ENCODE assay signal across 11 cellular contexts in the genomic region with DNA sequence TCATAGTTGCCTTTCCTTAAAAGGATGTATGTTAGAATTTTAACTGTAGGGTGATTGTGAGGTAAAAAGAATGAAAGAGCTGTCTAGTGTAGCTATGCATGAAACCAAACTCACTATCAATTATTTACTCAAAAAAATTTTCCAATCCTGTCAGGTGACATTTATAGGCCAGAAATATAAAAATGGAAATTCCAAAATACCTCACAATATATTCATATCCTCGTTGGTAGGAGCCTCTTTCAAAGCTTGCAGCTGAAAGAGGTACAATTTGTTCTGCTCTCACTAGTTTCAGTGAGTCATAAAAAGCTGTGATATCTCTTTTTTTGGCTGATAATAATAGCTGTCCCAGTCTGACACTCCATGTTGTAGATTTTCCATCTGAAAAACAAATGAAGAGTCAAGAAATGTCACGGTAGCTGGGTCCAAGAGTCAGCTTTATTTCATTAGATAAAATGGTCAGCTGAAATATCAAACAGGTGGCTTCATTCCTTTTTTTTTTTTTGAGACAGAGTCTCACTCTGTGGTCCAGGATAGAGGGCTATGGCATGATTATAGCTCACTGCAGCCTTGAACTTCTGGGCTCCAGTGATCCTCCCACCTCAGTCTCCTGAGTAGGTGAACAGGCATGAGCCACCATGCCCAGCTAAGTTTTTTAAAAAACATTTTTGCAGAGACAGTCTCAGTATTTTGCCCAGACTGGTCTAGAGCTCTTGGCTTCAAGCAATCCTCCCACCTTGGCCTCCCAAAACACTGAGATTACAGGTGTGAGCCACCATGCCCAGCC. TPM values are rescaled to one million over a fixed set of nuclear protein-coding genes. Genes with fewer than 3 reads are reported as not detected.
A peak's percentile ranks its signal among the peaks of the same experiment; 100 is the strongest.
DNase-seq lines count a peak whose midpoint lies in the region; ATAC-seq, FAIRE-seq and TF ChIP-seq lines count a peak whose summit lies in the region.
"Had no signal": no experiment of that assay in that cellular context is flagged by ENCODE, and none has a peak within 500 bp of the region (broad histone marks: within the 10 kb centered on the region; RNA-seq: fewer than 3 reads in every experiment).

No MANE protein-coding gene starts in this region.

- H3K4me1 ChIP-seq in endothelial cell of umbilical vein (ENCODE audit: control insufficient read depth, extremely low read depth, insufficient read depth, low read length): peaks cover 10% of the 10 kb centered on the region

- dilution Hi-C loops in endothelial cell of umbilical vein (cut with MboI; ENCODE audit: extremely low pct_ligation_motif_present, low sequenced_read_pairs): no loop called here

- peak; percentile 6 for DNase-seq in GM06990 (ENCODE audit: extremely low read depth, insufficient read length)
- no peak for DNase-seq in endothelial cell of umbilical vein (ENCODE audit: low read depth, low spot score)
- no peak for DNase-seq in T-cell
- DNase-seq in NCI-H2196 (lab: John Stamatoyannopoulos, UW; ENCODE audit: unreplicated experiment): no peak
- no peak for DNase-seq in RPMI8226
- DNase-seq: activated CD8-positive, alpha-beta memory T cell treated with anti-CD3 and anti-CD28 coated beads, Interleukin-2, amount 50 U/mL, for 4 hours; T-helper 17 cell had no signal

- POLR2A ChIA-PET in endothelial cell of umbilical vein (lab: Charles Lee): no interaction called here
- POLR2A ChIA-PET in T-cell (lab: Charles Lee): interaction anchor here (0.5 to 0.7 kb wide), 4 partner anchors 13 to 90 kb away, joined by 3 to 5 read pairs (median 4); no protein-coding TSS in a partner anchor

- CTCF ChIA-PET in endothelial cell of umbilical vein (lab: Charles Lee) (interaction anchor here (0.7 kb wide), 1 partner anchor 14 kb away, joined by 3 read pairs; no protein-coding TSS in a partner anchor), T-cell (lab: Charles Lee) (no interaction called here)

- TF ChIP-seq CTCF in GM06990 (IDR thresholded peaks at IDR 0.05; ENCODE audit: insufficient read depth, low read length, poor library complexity, severe bottlenecking) (no peak), endothelial cell of umbilical vein (IDR thresholded peaks at IDR 0.05; ENCODE audit: extremely low read depth in 1 of 2, insufficient read depth in 1 of 2, low read depth in 1 of 2, low read length in 2 of 2) (no peak)

- ATAC-seq in GM19372 (IDR thresholded peaks at IDR 0.05; ENCODE audit: low read depth, unreplicated experiment) (peak; percentile 72), HG03196 (IDR thresholded peaks at IDR 0.05; ENCODE audit: unreplicated experiment) (peak; percentile 61), T-cell (replicated peaks in 1 of 4) (no peak), HG02970 (IDR thresholded peaks at IDR 0.05; ENCODE audit: low FRiP score, unreplicated experiment) (no peak)
- ATAC-seq: T-helper 17 cell had no signal

- peaks cover 65% of the 10 kb centered on the region for H3K36me3 Mint-ChIP-seq in T-cell

- H3K4me2 ChIP-seq in endothelial cell of umbilical vein (ENCODE audit: insufficient read depth, low read length): no peak overlapping the region

- H3K4me3 Mint-ChIP-seq in T-cell: no peak overlapping the region
- H3K4me3 Mint-ChIP-seq: CD14-positive monocyte, T-helper 17 cell had no signal

- no peaks in the 10 kb centered on the region for H4K20me1 ChIP-seq in endothelial cell of umbilical vein (replicated peaks; ENCODE audit: control insufficient read depth, extremely low read depth, insufficient read depth, low read length)

- no peak for FAIRE-seq in endothelial cell of umbilical vein (lab: Jason Lieb, UNC)

- no peak overlapping the region for H3K27ac Mint-ChIP-seq in T-cell
- H3K27ac Mint-ChIP-seq: CD14-positive monocyte, T-helper 17 cell had no signal

- H3K27me3 Mint-ChIP-seq in T-cell: no peaks in the 10 kb centered on the region
- H3K27me3 Mint-ChIP-seq: T-helper 17 cell had no signal

- H3K27ac ChIP-seq in endothelial cell of umbilical vein (ENCODE audit: insufficient read depth, low read depth, low read length): peak overlapping the region; percentile 18

- TF ChIP-seq POLR2A in endothelial cell of umbilical vein (IDR thresholded peaks at IDR 0.05; ENCODE audit: low read depth, low read length): no peak

- H3K9me3 Mint-ChIP-seq in T-cell: peaks cover 0 to 7% (median 0%) of the 10 kb centered on the region in 3 donors

- intact Hi-C loops in endothelial cell of umbilical vein (cut with micrococcal nuclease): no loop called here

- H3K27me3 ChIP-seq in GM06990 (replicated peaks; ENCODE audit: control insufficient read depth, insufficient read depth, low read length) (no peaks in the 10 kb centered on the region), endothelial cell of umbilical vein (ENCODE audit: control insufficient read depth in 2 of 2, insufficient read depth in 2 of 2, low read length in 2 of 2) (no peaks in the 10 kb centered on the region)

- no TSS peak for BruUV-seq in endothelial cell of umbilical vein (replicated peaks; lab: Mats Ljungman, UMichigan)

- H2AFZ ChIP-seq in endothelial cell of umbilical vein (ENCODE audit: low read depth, low read length): no peak overlapping the region

- H3K4me3 ChIP-seq in GM06990 (replicated peaks; ENCODE audit: low read depth, low read length): no peak overlapping the region
- H3K4me3 ChIP-seq in endothelial cell of umbilical vein (replicated peaks in 1 of 3; ENCODE audit: insufficient read depth in 1 of 3, low read depth in 1 of 3, low read length in 3 of 3): no peak overlapping the region

- H3K9ac ChIP-seq in endothelial cell of umbilical vein (replicated peaks; ENCODE audit: extremely low read depth, insufficient read depth, low read length): no peak overlapping the region

- no peaks in the 10 kb centered on the region for H3K4me1 Mint-ChIP-seq in T-cell
- H3K4me1 Mint-ChIP-seq: CD14-positive monocyte had no signal

- no peaks in the 10 kb centered on the region for H3K79me2 ChIP-seq in endothelial cell of umbilical vein (ENCODE audit: control insufficient read depth, insufficient read depth, low read length)

- H3K9me3 ChIP-seq in endothelial cell of umbilical vein (replicated peaks; ENCODE audit: control insufficient read depth, insufficient read depth, low read length): no peaks in the 10 kb centered on the region

- no peaks in the 10 kb centered on the region for H3K9me1 ChIP-seq in endothelial cell of umbilical vein (replicated peaks; ENCODE audit: control insufficient read depth, extremely low read depth, insufficient read depth, low read length)

- peaks cover 5% of the 10 kb centered on the region for H3K36me3 ChIP-seq in GM06990 (ENCODE audit: control insufficient read depth, insufficient read depth, low read length)
- no peaks in the 10 kb centered on the region for H3K36me3 ChIP-seq in endothelial cell of umbilical vein (ENCODE audit: control insufficient read depth in 2 of 2, extremely low read depth in 1 of 2, insufficient read depth in 2 of 2, low read length in 2 of 2)

TF ChIP-seq in endothelial cell of umbilical vein, 7 proteins besides CTCF, POLR2A, EP300 and RAD21:
- TF ChIP-seq EZH2 (IDR thresholded peaks at IDR 0.05; ENCODE audit: borderline replicate concordance, low read depth, low read length, severe bottlenecking) (no peak), MYC (IDR thresholded peaks at IDR 0.05; ENCODE audit: low read depth, low read length) (no peak), JUN (IDR thresholded peaks at IDR 0.05; ENCODE audit: borderline replicate concordance, insufficient read depth, insufficient read length, low read depth) (no peak), POLR2AphosphoS5 (IDR thresholded peaks at IDR 0.05; ENCODE audit: insufficient read depth, low read depth, low read length) (no peak), GATA2 (IDR thresholded peaks at IDR 0.05; ENCODE audit: insufficient read depth, insufficient read length, low read depth, low read length) (no peak), FOS (IDR thresholded peaks at IDR 0.05; ENCODE audit: borderline replicate concordance, insufficient read depth, low read length) (no peak)
- TF ChIP-seq, protein P1, sequence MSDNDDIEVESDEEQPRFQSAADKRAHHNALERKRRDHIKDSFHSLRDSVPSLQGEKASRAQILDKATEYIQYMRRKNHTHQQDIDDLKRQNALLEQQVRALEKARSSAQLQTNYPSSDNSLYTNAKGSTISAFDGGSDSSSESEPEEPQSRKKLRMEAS (IDR thresholded peaks at IDR 0.05; ENCODE audit: insufficient read depth, insufficient read length): no peak
TF ChIP-seq in endothelial cell of umbilical vein: peak in this region for 0.

RNA-seq across cellular contexts. Expression of gene XRN1, which starts 50.8 kb away (rescaled TPM):
- total RNA-seq in endothelial cell of umbilical vein: 34.4 and 40.0 TPM in 2 replicates
- 3.4 and 4.4 TPM in 2 replicates for polyA plus RNA-seq in endothelial cell of umbilical vein
- polyA plus RNA-seq in endothelial cell of umbilical vein (2011; cell fraction: cytosol; rRNA removed): 3.7 and 4.0 TPM in 2 replicates
- polyA plus RNA-seq in endothelial cell of umbilical vein (2011; cell fraction: nucleus; rRNA removed): 27.6 and 30.3 TPM in 2 replicates
- polyA plus RNA-seq in endothelial cell of umbilical vein (2012): 9.3 and 12.7 TPM in 2 replicates
- 44.4 and 49.5 TPM in 2 replicates for polyA minus RNA-seq in endothelial cell of umbilical vein
- polyA minus RNA-seq in endothelial cell of umbilical vein (2011; cell fraction: cytosol; rRNA and poly(A)+ RNA removed): 17.8 TPM
- polyA minus RNA-seq in endothelial cell of umbilical vein (2011; cell fraction: nucleus; rRNA and poly(A)+ RNA removed): 118 and 126 TPM in 2 replicates
- 100 to 1,000 TPM in 2 of 5 donors, 10 to 100 TPM in 3; 67.8 to 118 (median 84.0) TPM for total RNA-seq in T-cell

Comparison
In these comparisons a context has a peak if more than half of its experiments do, and no peak if none do; other contexts are left out.
1. ATAC-seq: peak in GM19372 (single experiment) and HG03196 (single experiment); none in T-cell (0 of 4) and HG02970 (single experiment).